Comparison of ENCODE assay signal across 1 cellular context in genomic region chr10:121490906-121491519, GRCh38.
TF ChIP-seq lines count a peak whose summit lies in the region.

No MANE protein-coding gene starts in this region.

TF ChIP-seq in WTC11, 78 proteins besides CTCF, POLR2A, EP300 and RAD21 (continued from another document):
- no peak for TF ChIP-seq JUN (CRISPR knock-in tag; IDR thresholded peaks at IDR 0.05)
- no peak for TF ChIP-seq ZNF425 (CRISPR knock-in tag; conservative IDR thresholded peaks at IDR 0.05)
TF ChIP-seq in WTC11: peak in this region for 0.
